1 cellular context compared by ENCODE assay signal in genomic region chr7:117163101-117163500, GRCh38.
TF ChIP-seq lines count a peak whose summit lies in the region.

No MANE protein-coding gene starts in this region.

TF ChIP-seq in IMR-90, 13 proteins besides CTCF, POLR2A, EP300 and RAD21 (continued from another document):
- TF ChIP-seq CEBPB (IDR thresholded peaks at IDR 0.05; ENCODE audit: low read depth, low read length) (no peak), MAZ (IDR thresholded peaks at IDR 0.05; ENCODE audit: borderline replicate concordance, low read depth, low read length) (no peak), RFX5 (IDR thresholded peaks at IDR 0.05; ENCODE audit: low read depth, low read length) (no peak), MAFK (IDR thresholded peaks at IDR 0.05; ENCODE audit: low read depth, low read length) (no peak), NFE2L2 (IDR thresholded peaks at IDR 0.05; ENCODE audit: low read depth, low read length) (no peak), CHD1 (IDR thresholded peaks at IDR 0.05; ENCODE audit: low read depth, low read length) (no peak), RCOR1 (IDR thresholded peaks at IDR 0.05; ENCODE audit: insufficient replicate concordance, low read length) (no peak), SMC3 (IDR thresholded peaks at IDR 0.05; ENCODE audit: low read depth, low read length) (no peak), FOS (IDR thresholded peaks at IDR 0.05; ENCODE audit: low read depth, low read length) (no peak), ELK1 (IDR thresholded peaks at IDR 0.05; ENCODE audit: borderline replicate concordance, low read depth, low read length) (no peak)
- TF ChIP-seq, protein P1, sequence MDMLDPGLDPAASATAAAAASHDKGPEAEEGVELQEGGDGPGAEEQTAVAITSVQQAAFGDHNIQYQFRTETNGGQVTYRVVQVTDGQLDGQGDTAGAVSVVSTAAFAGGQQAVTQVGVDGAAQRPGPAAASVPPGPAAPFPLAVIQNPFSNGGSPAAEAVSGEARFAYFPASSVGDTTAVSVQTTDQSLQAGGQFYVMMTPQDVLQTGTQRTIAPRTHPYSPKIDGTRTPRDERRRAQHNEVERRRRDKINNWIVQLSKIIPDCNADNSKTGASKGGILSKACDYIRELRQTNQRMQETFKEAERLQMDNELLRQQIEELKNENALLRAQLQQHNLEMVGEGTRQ (IDR thresholded peaks at IDR 0.05; ENCODE audit: low read depth, low read length): no peak
